Comparison of ENCODE assay signal across 13 cellular contexts in genomic region chr20:38151455-38151854, GRCh38. TPM values are rescaled to one million over a fixed set of nuclear protein-coding genes. Genes with fewer than 3 reads are reported as not detected.
DNase-seq lines count a peak whose midpoint lies in the region; ATAC-seq, FAIRE-seq and TF ChIP-seq lines count a peak whose summit lies in the region.
"Had no signal": no experiment of that assay in that cellular context is flagged by ENCODE, and none has a peak within 500 bp of the region (broad histone marks: within the 10 kb centered on the region; RNA-seq: fewer than 3 reads in every experiment).

No MANE protein-coding gene starts in this region.

- no peak overlapping the region for H3K9ac ChIP-seq in HepG2 (ENCODE audit: insufficient read depth, low read depth, low read length)

- POLR2A ChIA-PET in HepG2 (lab: Yijun Ruan, JAX), result interaction anchor here (0.9 to 2.2 kb wide), 3 partner anchors 8 to 118 kb away, joined by 3 to 14 read pairs (median 3); partner anchors contain the start of gene RPRD1B
- POLR2A ChIA-PET in CD4-positive, alpha-beta T cell (lab: Charles Lee), result no interaction called here

- no peak overlapping the region for H3K4me3 Mint-ChIP-seq in T-helper 17 cell
- H3K4me3 Mint-ChIP-seq in CD4-positive, alpha-beta T cell, result no peak overlapping the region

- no peak overlapping the region for H3K4me2 ChIP-seq in HepG2 (ENCODE audit: low read depth, low read length)

- H3K27me3 Mint-ChIP-seq in T-helper 17 cell, result peaks cover 22% of the 10 kb centered on the region
- peaks cover 18% of the 10 kb centered on the region for H3K27me3 Mint-ChIP-seq in CD4-positive, alpha-beta T cell

- no peak for TF ChIP-seq POLR2A in HepG2 (IDR thresholded peaks at IDR 0.05; ENCODE audit: insufficient read depth in 1 of 2, low read depth in 2 of 2, low read length in 2 of 2)

- no peak for TF ChIP-seq CTCF in HepG2 (CRISPR knock-in tag; IDR thresholded peaks at IDR 0.05)
- TF ChIP-seq CTCF in CD4-positive, alpha-beta T cell (IDR thresholded peaks at IDR 0.05), result no peak

- no peaks in the 10 kb centered on the region for H3K9me3 Mint-ChIP-seq in CD4-positive, alpha-beta T cell
- H3K9me3 Mint-ChIP-seq: effector memory CD8-positive, alpha-beta T cell had no signal

- in situ Hi-C loops in HepG2 (cut with HindIII; ENCODE audit: extremely low pct_ligation_motif_present, low pct_unique_long_range_greater_than_20kb), result no loop called here

- H3K4me3 ChIP-seq in HepG2 (replicated peaks in 1 of 3; ENCODE audit: insufficient read depth in 1 of 3, low read depth in 2 of 3, low read length in 3 of 3) (no peak overlapping the region), small intestine (ENCODE audit: low read depth in 1 of 2, low read length in 2 of 2) (no peak overlapping the region)

- CTCF ChIA-PET in HepG2 (lab: Yijun Ruan, JAX; ENCODE audit: low intra/inter-chr PET ratio, low total read pairs), result no interaction called here
- CTCF ChIA-PET in CD4-positive, alpha-beta T cell (lab: Charles Lee), result no interaction called here

- H3K4me1 Mint-ChIP-seq in T-helper 17 cell, result peaks cover 8% of the 10 kb centered on the region
- peaks cover 7% of the 10 kb centered on the region for H3K4me1 Mint-ChIP-seq in CD4-positive, alpha-beta T cell (ENCODE audit: low read depth)

- intact Hi-C loops in HepG2 (cut with micrococcal nuclease; ENCODE audit: unreplicated experiment), result no loop called here
- intact Hi-C loops in CD4-positive, alpha-beta T cell (cut with DNase I, micrococcal nuclease), result no loop called here

- peak; percentile 27 for DNase-seq in GM19238 (ENCODE audit: insufficient read length, low spot score)
- no peak for DNase-seq in T-helper 17 cell
- no peak for DNase-seq in HepG2 (ENCODE audit: low spot score)
- DNase-seq in small intestine, result no peak
- no peak for DNase-seq in NCI-H2029 treated with DMSO at 0.1 percent for 48 hours (lab: John Stamatoyannopoulos, UW)
- DNase-seq in dermis blood vessel endothelial cell, result no peak
- no peak for DNase-seq in CD4-positive, alpha-beta T cell
- DNase-seq: amygdala; effector memory CD8-positive, alpha-beta T cell; NCI-H446 treated with DMSO at 0.1 percent for 48 hours; occipital lobe had no signal

- H4K20me1 ChIP-seq in HepG2 (ENCODE audit: insufficient read depth, low read length), result no peaks in the 10 kb centered on the region

- 97% methylated on average over 3 of the region's 3 CpGs for WGBS in HepG2 (ENCODE audit: low lambda C conversion rate)
- WGBS in small intestine, 3 donors, result 39 to 72% (median 55%) methylated on average over 3 of the region's 3 CpGs

- H3K36me3 ChIP-seq in HepG2 (replicated peaks in 1 of 2; ENCODE audit: control insufficient read depth in 1 of 2, insufficient read depth in 2 of 2, low read length in 2 of 2) (peaks cover 11 to 19% of the 10 kb centered on the region in 2 experiments), small intestine (ENCODE audit: control insufficient read depth in 2 of 2, insufficient read depth in 2 of 2, low read length in 2 of 2) (no peaks in the 10 kb centered on the region)

- H3K27ac ChIP-seq in HepG2 (ENCODE audit: extremely low read length, insufficient read depth, low read length), result no peak overlapping the region
- peak overlapping the region; percentile 90 to 96 for H3K27ac ChIP-seq in small intestine (ENCODE audit: low read depth in 1 of 2, low read length in 1 of 2)
- H3K27ac ChIP-seq in CD4-positive, alpha-beta T cell (ENCODE audit: low read depth, low read length), result no peak overlapping the region

- FAIRE-seq in HepG2 (lab: Jason Lieb, UNC), result no peak
- no peak for FAIRE-seq in small intestine (lab: Jason Lieb, UNC)
- FAIRE-seq: frontal cortex had no signal

- H3K27me3 ChIP-seq in HepG2 (ENCODE audit: control insufficient read depth in 1 of 2, insufficient read depth in 2 of 2, low read length in 2 of 2) (no peaks in the 10 kb centered on the region), small intestine (ENCODE audit: control insufficient read depth in 2 of 2, insufficient read depth in 2 of 2, low read length in 2 of 2) (no peaks in the 10 kb centered on the region)
- H3K27me3 ChIP-seq in CD4-positive, alpha-beta T cell (ENCODE audit: control insufficient read depth, insufficient read depth, low read length), result no peaks in the 10 kb centered on the region

- H3K27ac Mint-ChIP-seq in T-helper 17 cell, result peak overlapping the region; percentile 37
- no peak overlapping the region for H3K27ac Mint-ChIP-seq in CD4-positive, alpha-beta T cell

- no peak overlapping the region for H2AFZ ChIP-seq in HepG2 (ENCODE audit: low read length)

- no peaks in the 10 kb centered on the region for H3K36me3 Mint-ChIP-seq in T-helper 17 cell (ENCODE audit: low read depth)
- H3K36me3 Mint-ChIP-seq in CD4-positive, alpha-beta T cell (ENCODE audit: low read depth), result no peaks in the 10 kb centered on the region

- H3K79me2 ChIP-seq in HepG2 (ENCODE audit: insufficient read depth, low read length), result no peaks in the 10 kb centered on the region

- no peak for TF ChIP-seq RAD21 in HepG2 (CRISPR knock-in tag; IDR thresholded peaks at IDR 0.05)

- H3K4me1 ChIP-seq in HepG2 (ENCODE audit: insufficient read depth, low read length) (peaks cover 16% of the 10 kb centered on the region), small intestine (ENCODE audit: control insufficient read depth in 2 of 2, insufficient read depth in 1 of 2, low read depth in 1 of 2, low read length in 1 of 2) (peaks cover 3 to 7% of the 10 kb centered on the region in 2 donors)

- no peak for ATAC-seq in T-helper 17 cell
- no peak for ATAC-seq in HepG2
- ATAC-seq in HG02840 (IDR thresholded peaks at IDR 0.05; ENCODE audit: low FRiP score, unreplicated experiment), result no peak
- no peak for ATAC-seq in CD4-positive, alpha-beta T cell (ENCODE audit: poor library complexity)

- TF ChIP-seq EP300 in HepG2 (IDR thresholded peaks at IDR 0.05; ENCODE audit: low read depth in 2 of 2, low read length in 2 of 2) (no peak), HepG2 (CRISPR knock-in tag; IDR thresholded peaks at IDR 0.05; ENCODE audit: borderline replicate concordance) (no peak)

- no TSS peak for BruUV-seq in HepG2 (replicated peaks; lab: Mats Ljungman, UMichigan)

- no peaks in the 10 kb centered on the region for H3K9me3 ChIP-seq in T-helper 17 cell (ENCODE audit: control insufficient read depth, low read length, poor library complexity, severe bottlenecking)
- H3K9me3 ChIP-seq in HepG2 (ENCODE audit: low read length), result no peaks in the 10 kb centered on the region
- no peaks in the 10 kb centered on the region for H3K9me3 ChIP-seq in small intestine (ENCODE audit: control insufficient read depth, low read depth)
- H3K9me3 ChIP-seq in CD4-positive, alpha-beta T cell (ENCODE audit: control insufficient read depth, low read length), result no peaks in the 10 kb centered on the region

TF ChIP-seq in HepG2, 621 proteins besides CTCF, POLR2A, EP300 and RAD21:
- TF ChIP-seq ZFP36 (IDR thresholded peaks at IDR 0.05; ENCODE audit: borderline replicate concordance, low read depth, low read length, partially characterized antibody) (peak; percentile 29), ZNF564 (CRISPR knock-in tag; IDR thresholded peaks at IDR 0.05) (no peak), PREB (CRISPR knock-in tag; IDR thresholded peaks at IDR 0.05) (0 out of 2 replicates have a peak, but pooled peaks have one; percentile 40), ZMYM3 (CRISPR knock-in tag; IDR thresholded peaks at IDR 0.05) (peak; percentile 56; the same call in 1 of the 2 replicates), HOXA9 (CRISPR knock-in tag; IDR thresholded peaks at IDR 0.05; ENCODE audit: borderline replicate concordance) (no peak), ZNF432 (CRISPR knock-in tag; IDR thresholded peaks at IDR 0.05; ENCODE audit: borderline replicate concordance) (no peak), REXO4 (CRISPR knock-in tag; IDR thresholded peaks at IDR 0.05; ENCODE audit: borderline replicate concordance) (no peak)

RNA-seq across cellular contexts. Expression of gene TGM2, which starts 13.6 kb away (rescaled TPM):
- total RNA-seq in T-helper 17 cell (under 1 TPM; 0.37 to 0.76 TPM), HepG2 (2016; rRNA removed; fragmentation: Illumina TruSeq; extraction: Trizol) (4.2 and 4.5 TPM in 2 replicates), dermis blood vessel endothelial cell (401 and 1,564 TPM in 2 replicates)
- 0.61 and 0.88 TPM in 2 replicates for total RNA-seq in HepG2 (2016; cell fraction: cytosol; rRNA removed; fragmentation: Illumina TruSeq; extraction: Trizol; ENCODE audit: low read depth)
- total RNA-seq in HepG2 (2016; cell fraction: insoluble cytoplasmic fraction; rRNA removed; fragmentation: Illumina TruSeq; extraction: Trizol), result 3.3 and 4.3 TPM in 2 replicates
- 2.1 and 2.3 TPM in 2 replicates for total RNA-seq in HepG2 (2016; cell fraction: membrane; rRNA removed; fragmentation: Illumina TruSeq; extraction: Trizol)
- total RNA-seq in HepG2 (2016; cell fraction: nucleus; rRNA removed; fragmentation: Illumina TruSeq; extraction: Trizol), result 4.3 and 4.5 TPM in 2 replicates
- polyA plus RNA-seq in HepG2 (2011; rRNA removed) (46.4 and 52.3 TPM in 2 replicates), small intestine (10 to 100 TPM; 19.7 to 92.7 (median 25.5) TPM)
- 39.7 and 45.8 TPM in 2 replicates for polyA plus RNA-seq in HepG2 (2011; cell fraction: cytosol; rRNA removed)
- 48.4 and 54.8 TPM in 2 replicates for polyA plus RNA-seq in HepG2 (2011; cell fraction: nucleus; rRNA removed)
- polyA plus RNA-seq in HepG2 (2012), result 14.4 and 32.4 TPM in 2 replicates
- 1.5 and 1.8 TPM in 2 replicates for polyA plus RNA-seq in HepG2 (2016; cell fraction: cytosol; fragmentation: Illumina TruSeq; extraction: Trizol; ENCODE audit: low read depth)
- 5.3 and 7.5 TPM in 2 replicates for polyA plus RNA-seq in HepG2 (2016; cell fraction: insoluble cytoplasmic fraction; fragmentation: Illumina TruSeq; extraction: Trizol; ENCODE audit: low read depth)
- 2.5 TPM in 2 replicates for polyA plus RNA-seq in HepG2 (2016; cell fraction: membrane; fragmentation: Illumina TruSeq; extraction: Trizol; ENCODE audit: low read depth)
- polyA plus RNA-seq in HepG2 (2016; cell fraction: nucleus; fragmentation: Illumina TruSeq; extraction: Trizol; ENCODE audit: insufficient read depth, low read depth), result 7.7 and 9.8 TPM in 2 replicates
- polyA minus RNA-seq in HepG2 (2011; rRNA and poly(A)+ RNA removed; ENCODE audit: low replicate concordance), result 39.1 and 112 TPM in 2 replicates
- polyA minus RNA-seq in HepG2 (2011; cell fraction: cytosol; rRNA and poly(A)+ RNA removed), result 43.5 and 48.8 TPM in 2 replicates
- 26.7 and 32.2 TPM in 2 replicates for polyA minus RNA-seq in HepG2 (2011; cell fraction: nucleus; rRNA and poly(A)+ RNA removed)
- under 1 TPM; 0.06 to 0.27 TPM for total RNA-seq in CD4-positive, alpha-beta T cell

Comparison
In these comparisons a context has a peak if more than half of its experiments do, and no peak if none do; other contexts are left out.
1. H3K27ac ChIP-seq: peak in small intestine (2 of 2); none in HepG2 (single experiment) and CD4-positive, alpha-beta T cell (single experiment).
2. RNA of gene TGM2, which starts 13.6 kb away (total RNA-seq): 401 to 1,564 TPM in dermis blood vessel endothelial cell; 0.61 to 4.5 TPM in HepG2, 0.37 to 0.76 TPM in T-helper 17 cell and 0.06 to 0.27 TPM in CD4-positive, alpha-beta T cell; every median in the first group is over 10 times any median in the second.